ENCODE assay signal across 25 cellular contexts in the genomic region with DNA sequence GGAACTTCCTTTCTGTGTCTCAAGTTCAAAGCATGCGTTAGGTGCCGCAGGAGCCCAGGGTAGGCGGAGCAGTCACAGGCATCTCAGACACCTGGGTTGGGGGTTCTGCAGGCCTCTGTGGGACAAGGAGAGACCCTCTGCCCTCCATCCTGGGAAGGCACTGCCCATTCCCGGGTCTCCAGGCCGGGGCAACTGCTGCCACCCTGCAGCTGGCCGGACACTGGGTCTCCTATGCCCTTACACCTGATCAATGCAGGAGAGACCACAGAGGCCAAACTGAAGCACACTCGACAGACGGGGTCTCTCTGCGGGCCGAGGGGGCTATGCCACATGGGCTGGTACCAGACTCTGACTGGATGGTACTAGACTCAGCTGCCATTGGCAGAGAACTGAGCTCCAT.
"Had no signal": no experiment of that assay in that cellular context is flagged by ENCODE, and none has a peak within 500 bp of the region (broad histone marks: within the 10 kb centered on the region; RNA-seq: fewer than 3 reads in every experiment).

No MANE protein-coding gene starts in this region.

- H3K27ac ChIP-seq: stomach, suprapubic skin, testis, thoracic aorta, thyroid gland, tibial artery, transverse colon, upper lobe of left lung, upper lobe of right lung, uterus, vagina had no signal

- DNase-seq: stimulated activated CD4-positive, alpha-beta T cell treated with anti-CD3 and anti-CD28 coated beads, Interleukin-2, amount 100 ng/mL, for 48 hours; stimulated activated CD4-positive, alpha-beta T cell treated with anti-CD3 and anti-CD28 coated beads, Interleukin-4, amount 100 ng/mL, for 1 hour; stimulated activated CD4-positive, alpha-beta T cell treated with anti-CD3 and anti-CD28 coated beads, Interleukin-4, amount 100 ng/mL, for 24 hours; stimulated activated CD4-positive, alpha-beta T cell treated with anti-CD3 and anti-CD28 coated beads, Interleukin-4, amount 100 ng/mL, for 4 hours; stimulated activated CD8-positive, alpha-beta memory T cell treated with anti-CD3 and anti-CD28 coated beads, Interleukin-4, amount 100 ng/mL, for 48 hours; stimulated activated naive B cell treated with anti-CD40 and anti-IgM and Interleukin-4, amounts not matched to agents 10 μg/mL and 1 μg/mL and 100 μg/mL, for 72 hours; stimulated activated naive CD4-positive, alpha-beta T cell; stimulated activated naive CD4-positive, alpha-beta T cell treated with Interleukin-2 at 50 U/mL for 16 hours; stimulated activated naive CD8-positive, alpha-beta T cell treated with anti-CD3 and anti-CD28 coated beads, Interleukin-15, amount 100 ng/mL, for 72 hours; stimulated activated naive CD8-positive, alpha-beta T cell treated with anti-CD3 and anti-CD28 coated beads, Interleukin-15, Interleukin-2, amounts not matched to agents 100 U/mL and 50 U/mL, for 24 hours; stomach; testis; thyroid gland; tibial artery; transverse colon; trophoblast cell; upper lobe of right lung; uterus had no signal

- ATAC-seq: stimulated activated effector memory CD8-positive, alpha-beta T cell treated with anti-CD3 and anti-CD28 coated beads, Interleukin-12 subunit alpha, Interleukin-12 subunit beta, amount 100 ng/mL, for 72 hours; stimulated activated memory B cell treated with anti-CD40 and anti-IgM and Interleukin-4, amounts not matched to agents 10 μg/mL and 1 μg/mL and 100 μg/mL, for 72 hours; stimulated activated naive B cell treated with anti-CD40 and anti-IgM and Interleukin-4, amounts not matched to agents 10 μg/mL and 1 μg/mL and 100 μg/mL, for 72 hours; stimulated activated naive CD8-positive, alpha-beta T cell treated with anti-CD3 and anti-CD28 coated beads, Interleukin-15, amount 100 ng/mL, for 72 hours; stimulated activated naive CD8-positive, alpha-beta T cell treated with anti-CD3 and anti-CD28 coated beads, Interleukin-15, Interleukin-2, amounts not matched to agents 100 U/mL and 50 U/mL, for 24 hours; upper lobe of right lung had no signal

- H3K4me3 ChIP-seq: stomach, suprapubic skin, testis, thoracic aorta, thyroid gland, tibial artery, tibial nerve, transverse colon, upper lobe of left lung, upper lobe of right lung, uterus, vagina had no signal

- H3K9me3 ChIP-seq: stomach, suprapubic skin, testis, thoracic aorta, thyroid gland, tibial artery, tibial nerve, transverse colon, upper lobe of left lung, upper lobe of right lung, uterus, vagina had no signal

- H3K36me3 ChIP-seq: stomach, suprapubic skin, thoracic aorta, thyroid gland, tibial artery, tibial nerve, transverse colon, upper lobe of left lung, upper lobe of right lung, uterus, vagina had no signal

- H3K4me1 ChIP-seq: suprapubic skin, testis, uterus had no signal

- H3K27me3 ChIP-seq: testis, thyroid gland, tibial nerve, transverse colon, upper lobe of left lung, upper lobe of right lung, uterus, vagina had no signal
